ENCODE assay signal across 8 cellular contexts in the genomic region with DNA sequence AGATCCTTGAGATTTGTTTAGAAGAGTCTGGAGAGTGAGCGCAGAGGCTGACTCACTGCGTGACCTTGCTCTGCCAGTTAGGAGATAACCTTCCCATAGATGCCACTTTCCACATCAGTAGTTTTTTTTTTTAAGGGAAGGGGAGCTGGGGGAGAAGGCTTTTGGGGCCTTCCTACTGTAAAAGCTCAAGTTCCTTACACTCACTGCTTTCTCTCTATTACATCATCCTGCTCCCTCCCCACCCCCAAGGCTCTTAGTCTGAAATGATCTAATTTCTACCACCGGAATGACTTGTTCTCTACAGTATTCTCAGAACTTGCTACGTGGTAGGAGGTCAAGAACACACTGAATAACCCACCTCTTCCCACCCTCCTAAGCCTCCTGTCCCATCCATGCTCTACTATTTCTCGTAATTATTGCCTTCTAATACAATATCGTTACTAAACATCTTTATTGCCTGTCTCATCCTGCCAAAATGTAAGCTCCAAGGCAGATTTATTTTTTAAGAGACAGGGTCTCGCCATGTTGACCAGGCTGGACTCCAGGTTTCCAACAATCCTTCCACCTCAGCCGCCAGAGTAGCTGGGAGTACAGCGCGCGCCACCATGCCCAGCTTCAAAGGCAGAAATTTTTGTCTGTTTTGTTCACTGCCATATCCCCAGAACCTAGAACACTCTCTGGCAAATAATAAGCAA. TPM values are rescaled to one million over a fixed set of nuclear protein-coding genes. Genes with fewer than 3 reads are reported as not detected.
DNase-seq lines count a peak whose midpoint lies in the region; ATAC-seq and TF ChIP-seq lines count a peak whose summit lies in the region.

No MANE protein-coding gene starts in this region.

- H3K9ac ChIP-seq in smooth muscle cell (ENCODE audit: low read depth) = peak overlapping the region; percentile 94

- no peak for TF ChIP-seq EP300 in gastroesophageal sphincter (IDR thresholded peaks at IDR 0.05)

- no peak for TF ChIP-seq POLR2A in gastroesophageal sphincter (IDR thresholded peaks at IDR 0.05)

- H3K27me3 ChIP-seq in gastroesophageal sphincter = no peaks in the 10 kb centered on the region
- no peaks in the 10 kb centered on the region for H3K27me3 ChIP-seq in smooth muscle cell (ENCODE audit: low read depth)

- H3K36me3 ChIP-seq in gastroesophageal sphincter (peaks cover 0 to 15% of the 10 kb centered on the region in 2 donors), smooth muscle cell (ENCODE audit: low read depth) (no peaks in the 10 kb centered on the region)

- H3K4me3 ChIP-seq in gastroesophageal sphincter = peak overlapping the region; percentile 90 to 99
- H3K4me3 ChIP-seq in smooth muscle cell = peak overlapping the region; percentile 64

- no peak for ATAC-seq in gastroesophageal sphincter

- TF ChIP-seq CTCF in gastroesophageal sphincter (IDR thresholded peaks at IDR 0.05) (no peak), smooth muscle cell (IDR thresholded peaks at IDR 0.05; ENCODE audit: borderline replicate concordance, insufficient read depth, poor library complexity, severe bottlenecking) (no peak)

- H3F3A ChIP-seq in smooth muscle cell (ENCODE audit: low read depth) = peaks cover 12% of the 10 kb centered on the region

- H3K79me2 ChIP-seq in smooth muscle cell (ENCODE audit: low read depth) = peaks cover 51% of the 10 kb centered on the region

- H3K27ac ChIP-seq in gastroesophageal sphincter = peak overlapping the region in 3 of 4 donors; percentile 94 to 99 (median 98)
- peak overlapping the region; percentile 98 for H3K27ac ChIP-seq in smooth muscle cell (ENCODE audit: low read depth)

- peaks cover 0 to 42% (median 15%) of the 10 kb centered on the region in 3 donors for H3K4me1 ChIP-seq in gastroesophageal sphincter
- peaks cover 10% of the 10 kb centered on the region for H3K4me1 ChIP-seq in smooth muscle cell (ENCODE audit: low read depth)

- H2AFZ ChIP-seq in smooth muscle cell (ENCODE audit: low read depth) = no peak overlapping the region

- H3K9me3 ChIP-seq in gastroesophageal sphincter (no peaks in the 10 kb centered on the region), smooth muscle cell (replicated peaks; ENCODE audit: low read depth) (no peaks in the 10 kb centered on the region)

- peak; percentile 73 for DNase-seq in GF-D8 (lab: John Stamatoyannopoulos, UW)
- DNase-seq in LoVo (ENCODE audit: low spot score) = peak; percentile 63
- peak; percentile 60 for DNase-seq in activated CD8-positive, alpha-beta memory T cell treated with anti-CD3 and anti-CD28 coated beads, Interleukin-2, amount 50 U/mL, for 48 hours
- no peak for DNase-seq in smooth muscle cell (lab: John Stamatoyannopoulos, UW; ENCODE audit: unreplicated experiment)
- no peak for DNase-seq in DMS114 treated with DMSO at 0.1 percent for 48 hours (lab: John Stamatoyannopoulos, UW; ENCODE audit: unreplicated experiment)
- DNase-seq in retina = no peak
- DNase-seq in midbrain (lab: John Stamatoyannopoulos, UW) = no peak

- H4K20me1 ChIP-seq in smooth muscle cell (ENCODE audit: low read depth) = peaks cover 46% of the 10 kb centered on the region

- peak overlapping the region; percentile 96 for H3K4me2 ChIP-seq in smooth muscle cell

- 13 to 29% methylated on average over 10 to 11 of the region's 11 CpGs for WGBS in gastroesophageal sphincter (ENCODE audit: low coverage in 1 of 2), 2 donors
- 10% methylated on average over 11 of the region's 11 CpGs for WGBS in smooth muscle cell (ENCODE audit: low lambda C conversion rate)

RNA-seq across cellular contexts. Expression of gene LONP1, which starts 1.2 kb away (rescaled TPM):
- total RNA-seq in gastroesophageal sphincter = 10 to 100 TPM; 44.5 to 73.2 (median 64.1) TPM
- total RNA-seq in smooth muscle cell = 30.2 and 31.6 TPM in 2 replicates
- polyA plus RNA-seq in smooth muscle cell = 67.7 and 82.6 TPM in 2 replicates

RNA-seq across cellular contexts. Expression of gene CATSPERD, which starts 1.7 kb away (rescaled TPM):
- total RNA-seq in gastroesophageal sphincter (under 1 TPM in 2 of 4 donors, not detected in 2; 0.27 to 0.47 TPM), smooth muscle cell (not detected in 2 replicates)
- not detected in 2 replicates for polyA plus RNA-seq in smooth muscle cell

RNA-seq across cellular contexts. Expression of gene RPL36, which starts 28.6 kb away (rescaled TPM):
- total RNA-seq in gastroesophageal sphincter (1,000 to 10,000 TPM in 1 of 4 donors, 100 to 1,000 TPM in 3; 393 to 1,204 (median 723) TPM), smooth muscle cell (591 and 641 TPM in 2 replicates)
- 1,079 and 1,182 TPM in 2 replicates for polyA plus RNA-seq in smooth muscle cell

RNA-seq across cellular contexts. Expression of gene HSD11B1L, which starts 37.9 kb away (rescaled TPM):
- 10 to 100 TPM; 11.2 to 22.9 (median 18.9) TPM for total RNA-seq in gastroesophageal sphincter
- 10.3 and 28.0 TPM in 2 replicates for total RNA-seq in smooth muscle cell
- 28.4 and 28.5 TPM in 2 replicates for polyA plus RNA-seq in smooth muscle cell

RNA-seq across cellular contexts. Expression of gene MICOS13, which starts 38.4 kb away (rescaled TPM):
- total RNA-seq in gastroesophageal sphincter (10 to 100 TPM; 29.7 to 60.6 (median 50.7) TPM), smooth muscle cell (29.8 and 45.2 TPM in 2 replicates)
- polyA plus RNA-seq in smooth muscle cell = 143 and 151 TPM in 2 replicates

Comparison
In these comparisons a context has a peak if more than half of its experiments do, and no peak if none do; other contexts are left out.
1. DNase-seq: peak in GF-D8 (single experiment), LoVo (single experiment) and activated CD8-positive, alpha-beta memory T cell treated with anti-CD3 and anti-CD28 coated beads, Interleukin-2, amount 50 U/mL, for 48 hours (single experiment); none in smooth muscle cell (single experiment), DMS114 treated with DMSO at 0.1 percent for 48 hours (single experiment), retina (single experiment) and midbrain (single experiment).